ENCODE assay signal across 1 cellular context in the genomic region with DNA sequence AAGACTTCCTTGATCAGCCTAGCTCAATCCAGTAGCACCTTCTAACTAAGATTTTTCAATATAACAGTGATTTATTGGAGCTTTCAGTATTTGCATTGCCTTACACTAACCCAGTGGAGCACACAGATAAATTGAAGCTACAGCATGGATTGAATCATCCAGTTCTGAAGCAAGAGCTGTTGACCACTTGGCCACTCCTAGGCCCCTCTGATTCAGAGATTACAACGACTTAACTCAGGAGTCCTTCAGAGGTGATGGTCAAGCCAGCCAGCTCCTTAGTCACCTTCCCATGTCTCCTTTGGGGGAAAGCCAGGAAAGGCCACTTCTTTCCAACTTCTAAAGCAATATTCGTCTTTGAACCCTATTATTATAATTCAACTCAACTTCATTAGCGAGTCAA.
TF ChIP-seq lines count a peak whose summit lies in the region.

No MANE protein-coding gene starts in this region.

TF ChIP-seq in IMR-90, 13 proteins besides CTCF, POLR2A, EP300 and RAD21 (continued from another document):
- TF ChIP-seq FOS (IDR thresholded peaks at IDR 0.05; ENCODE audit: low read depth, low read length) (0 out of 2 replicates have a peak, but pooled peaks have one; percentile 35), MXI1 (IDR thresholded peaks at IDR 0.05; ENCODE audit: borderline replicate concordance, low read depth, low read length) (no peak), CEBPB (IDR thresholded peaks at IDR 0.05; ENCODE audit: low read depth, low read length) (peak; percentile 85), RCOR1 (IDR thresholded peaks at IDR 0.05; ENCODE audit: insufficient replicate concordance, low read length) (peak; percentile 38), BHLHE40 (IDR thresholded peaks at IDR 0.05; ENCODE audit: low read depth, low read length) (no peak), MAZ (IDR thresholded peaks at IDR 0.05; ENCODE audit: borderline replicate concordance, low read depth, low read length) (no peak)
